Comparison of ENCODE assay signal across 13 cellular contexts in the genomic region with DNA sequence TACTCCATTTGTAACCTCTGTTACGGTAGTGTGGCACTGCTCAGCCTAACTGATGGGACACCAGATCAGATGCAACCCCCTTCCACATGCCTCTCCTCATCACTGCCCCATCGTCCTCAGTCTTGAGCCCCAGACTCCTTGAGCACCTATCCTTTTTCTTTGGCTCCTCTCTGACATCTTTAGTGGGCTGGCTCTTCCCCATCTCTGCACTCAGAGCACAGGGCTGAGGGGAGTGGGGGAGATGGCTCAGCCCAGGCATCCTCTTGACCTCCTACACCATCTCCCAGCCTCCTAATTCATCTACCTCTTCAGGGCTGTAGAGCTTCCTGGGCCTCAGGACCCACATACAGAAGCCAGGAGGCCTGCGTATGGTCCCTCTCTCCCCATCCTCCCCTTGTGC. TPM values are rescaled to one million over a fixed set of nuclear protein-coding genes. Genes with fewer than 3 reads are reported as not detected.
A peak's percentile ranks its signal among the peaks of the same experiment; 100 is the strongest.
DNase-seq lines count a peak whose midpoint lies in the region; ATAC-seq, FAIRE-seq and TF ChIP-seq lines count a peak whose summit lies in the region.
"Had no signal": no experiment of that assay in that cellular context is flagged by ENCODE, and none has a peak within 500 bp of the region (broad histone marks: within the 10 kb centered on the region; RNA-seq: fewer than 3 reads in every experiment).

No MANE protein-coding gene starts in this region.

- DNase-seq in GM19239 (ENCODE audit: insufficient read length, low spot score) (no peak), neural crest cell (ENCODE audit: low read depth, low spot score) (no peak), tibial nerve (ENCODE audit: low spot score in 2 of 2) (no peak), HK-2 (ENCODE audit: unreplicated experiment) (no peak)
- no peak for DNase-seq in central memory CD8-positive, alpha-beta T cell (ENCODE audit: low spot score in 2 of 2)
- DNase-seq: NCI-H2171, retina had no signal

- no peak for ATAC-seq in central memory CD8-positive, alpha-beta T cell (replicated peaks; ENCODE audit: extremely low read depth, poor library complexity, severe bottlenecking)
- ATAC-seq in GM21737 (IDR thresholded peaks at IDR 0.05; ENCODE audit: unreplicated experiment) (no peak), HG03135 (IDR thresholded peaks at IDR 0.05; ENCODE audit: unreplicated experiment) (no peak)
- ATAC-seq: GM23338 had no signal

- H3K4me1 ChIP-seq in ACC112 (ENCODE audit: control insufficient read depth, insufficient read depth, low read length, unreplicated experiment), result peaks cover 43% of the 10 kb centered on the region
- H3K4me1 ChIP-seq in tibial nerve, result peaks cover 0 to 53% (median 18%) of the 10 kb centered on the region in 4 donors

- H3K4me1 Mint-ChIP-seq in central memory CD8-positive, alpha-beta T cell, result peaks cover 24% of the 10 kb centered on the region
- peaks cover 15% of the 10 kb centered on the region for H3K4me1 Mint-ChIP-seq in neural crest cell

- H3K36me3 Mint-ChIP-seq in central memory CD8-positive, alpha-beta T cell (ENCODE audit: insufficient read depth), result peaks cover 10% of the 10 kb centered on the region
- H3K36me3 Mint-ChIP-seq in neural crest cell (ENCODE audit: low read depth), result no peaks in the 10 kb centered on the region

- no peaks in the 10 kb centered on the region for H3K9me3 ChIP-seq in tibial nerve

- H3K27ac ChIP-seq in ACC112 (ENCODE audit: low read depth, low read length) (no peak overlapping the region; the same call in 1 of the 2 replicates), tibial nerve (peak overlapping the region in 2 of 4 donors; percentile 85 to 94)

- H3K36me3 ChIP-seq in ACC112 (ENCODE audit: insufficient read depth, low read length) (peaks cover 4% of the 10 kb centered on the region; the same call in 1 of the 2 replicates), tibial nerve (peaks cover 0 to 20% (median 0%) of the 10 kb centered on the region in 3 donors)

- TF ChIP-seq CTCF in neural crest cell (conservative IDR thresholded peaks at IDR 0.05), result no peak
- TF ChIP-seq CTCF in tibial nerve (IDR thresholded peaks at IDR 0.05), result no peak

- peak; percentile 44 for FAIRE-seq in GM19239 (lab: Jason Lieb, UNC)
- FAIRE-seq: TTC549, urothelium cell line had no signal

- TF ChIP-seq POLR2A in tibial nerve (IDR thresholded peaks at IDR 0.05), result no peak

- H3K79me2 ChIP-seq in ACC112 (ENCODE audit: control insufficient read depth, insufficient read depth, low read length, unreplicated experiment), result peaks cover 13% of the 10 kb centered on the region

- H3K4me3 ChIP-seq in ACC112 (ENCODE audit: low read depth, low read length), result 0 out of 2 replicates have a peak overlapping the region, but pooled peaks have one; percentile 76
- H3K4me3 ChIP-seq in tibial nerve, result no peak overlapping the region

- no peaks in the 10 kb centered on the region for H3K9me3 Mint-ChIP-seq in central memory CD8-positive, alpha-beta T cell
- no peaks in the 10 kb centered on the region for H3K9me3 Mint-ChIP-seq in neural crest cell
- H3K9me3 Mint-ChIP-seq: GM23338 had no signal

- no peak overlapping the region for H2AFZ ChIP-seq in ACC112 (ENCODE audit: low read length, unreplicated experiment)

- peak overlapping the region; percentile 50 for H3K27ac Mint-ChIP-seq in central memory CD8-positive, alpha-beta T cell (ENCODE audit: low read depth)
- no peak overlapping the region for H3K27ac Mint-ChIP-seq in neural crest cell (ENCODE audit: unreplicated experiment)
- H3K27ac Mint-ChIP-seq: GM23338 had no signal

- no peak for TF ChIP-seq EP300 in tibial nerve (IDR thresholded peaks at IDR 0.05)

- H3K4me3 Mint-ChIP-seq in central memory CD8-positive, alpha-beta T cell, result peak overlapping the region; percentile 84
- H3K4me3 Mint-ChIP-seq in neural crest cell, result peak overlapping the region; percentile 70

- no peaks in the 10 kb centered on the region for H3K27me3 ChIP-seq in ACC112 (ENCODE audit: insufficient read depth, low read length)
- H3K27me3 ChIP-seq in tibial nerve, result no peaks in the 10 kb centered on the region

- H3K27me3 Mint-ChIP-seq in central memory CD8-positive, alpha-beta T cell, result no peaks in the 10 kb centered on the region
- H3K27me3 Mint-ChIP-seq in neural crest cell (ENCODE audit: low read depth), result peaks cover 8% of the 10 kb centered on the region

- WGBS in tibial nerve, 2 donors, result 92 to 96% methylated on average over 3 of the region's 3 CpGs

RNA-seq across cellular contexts. Expression of gene POLM, which starts 1.5 kb away (rescaled TPM):
- total RNA-seq in neural crest cell (21.5 and 26.0 TPM in 2 replicates), tibial nerve (100 to 1,000 TPM in 1 of 4 donors, 10 to 100 TPM in 3; 31.0 to 104 (median 89.5) TPM)

RNA-seq across cellular contexts. Expression of gene PGAM2, which starts 18.4 kb away (rescaled TPM):
- total RNA-seq in neural crest cell (1.8 and 2.4 TPM in 2 replicates), tibial nerve (under 1 TPM in 1 of 4 donors, not detected in 3; 0.98 TPM)

RNA-seq across cellular contexts. Expression of gene AEBP1, which starts 20.3 kb away (rescaled TPM):
- total RNA-seq in neural crest cell (70.5 and 72.6 TPM in 2 replicates), tibial nerve (100 to 1,000 TPM; 142 to 440 (median 264) TPM)

RNA-seq across cellular contexts. Expression of gene DBNL, which starts 39.3 kb away (rescaled TPM):
- total RNA-seq in neural crest cell (74.1 and 74.6 TPM in 2 replicates), tibial nerve (100 to 1,000 TPM; 113 to 139 (median 126) TPM)

RNA-seq across cellular contexts. Expression of gene POLD2, which starts 39.6 kb away (rescaled TPM):
- total RNA-seq in neural crest cell (159 and 167 TPM in 2 replicates), tibial nerve (10 to 100 TPM; 33.9 to 87.9 (median 71.0) TPM)
